Comparison of ENCODE assay signal across 13 cellular contexts in genomic region chr1:227299688-227300087, GRCh38. TPM values are rescaled to one million over a fixed set of nuclear protein-coding genes. Genes with fewer than 3 reads are reported as not detected.
A peak's percentile ranks its signal among the peaks of the same experiment; 100 is the strongest.
DNase-seq lines count a peak whose midpoint lies in the region; ATAC-seq, FAIRE-seq and TF ChIP-seq lines count a peak whose summit lies in the region.
"Had no signal": no experiment of that assay in that cellular context is flagged by ENCODE, and none has a peak within 500 bp of the region (broad histone marks: within the 10 kb centered on the region; RNA-seq: fewer than 3 reads in every experiment).

No MANE protein-coding gene starts in this region.

- no peaks in the 10 kb centered on the region for H3K9me2 ChIP-seq in SK-N-SH

- no peaks in the 10 kb centered on the region for H3K36me3 ChIP-seq in SK-N-SH (replicated peaks in 1 of 2; ENCODE audit: control insufficient read depth in 1 of 2, insufficient read depth in 2 of 2, low read length in 1 of 2)
- H3K36me3 ChIP-seq in bronchial epithelial cell (ENCODE audit: control insufficient read depth, insufficient read depth, low read length) = no peaks in the 10 kb centered on the region
- H3K36me3 ChIP-seq in left lung = no peaks in the 10 kb centered on the region

- FAIRE-seq in bronchial epithelial cell (lab: Jason Lieb, UNC) = no peak

- H3K4me1 ChIP-seq in SK-N-SH (ENCODE audit: control insufficient read depth in 1 of 2, insufficient read depth in 2 of 2, low read depth in 1 of 2, low read length in 1 of 2) (peaks cover 3 to 10% of the 10 kb centered on the region in 2 experiments; a peak in 2 of 4 replicates), left lung (peaks cover 0 to 15% of the 10 kb centered on the region in 2 donors)

- H3K4me3 ChIP-seq in SK-N-SH (ENCODE audit: low read depth in 2 of 2, low read length in 1 of 2) (no peak overlapping the region), bronchial epithelial cell (ENCODE audit: low read depth, low read length) (no peak overlapping the region), left lung (no peak overlapping the region)

- H4K20me1 ChIP-seq in SK-N-SH (ENCODE audit: insufficient read depth) = peaks cover 7% of the 10 kb centered on the region; the same call in 1 of the 2 replicates

- CTCF ChIA-PET in SK-N-SH (lab: Yijun Ruan, JAX) (interaction anchor here (1.3 to 1.8 kb wide), 3 partner anchors 8 to 12 kb away, joined by 4 to 5 read pairs (median 4); no protein-coding TSS in a partner anchor), HEK293T (lab: Yijun Ruan, JAX) (no interaction called here)

- intact Hi-C loops in left lung (cut with DNase I) = no loop called here

- TF ChIP-seq RAD21 in SK-N-SH (IDR thresholded peaks at IDR 0.05; ENCODE audit: low read length) = no peak

- H3K4me2 ChIP-seq in SK-N-SH = peak overlapping the region; percentile 72

- WGBS in SK-N-SH (ENCODE audit: low lambda C conversion rate) = 68% methylated on average over 4 of the region's 4 CpGs

- H2AFZ ChIP-seq in SK-N-SH (ENCODE audit: low read depth) = no peak overlapping the region

- POLR2A ChIA-PET in SK-N-SH (lab: Yijun Ruan, JAX) = no interaction called here
- POLR2A ChIA-PET in HEK293T (lab: Yijun Ruan, JAX) = interaction anchor here (1.0 to 1.2 kb wide), 2 partner anchors 7 to 19 kb away, joined by 3 read pairs; no protein-coding TSS in a partner anchor

- H3K79me2 ChIP-seq in SK-N-SH (ENCODE audit: insufficient read depth) = peaks cover 97% of the 10 kb centered on the region

- no peak for TF ChIP-seq CTCF in SK-N-SH (IDR thresholded peaks at IDR 0.05)
- no peak for TF ChIP-seq CTCF in bronchial epithelial cell (IDR thresholded peaks at IDR 0.05; ENCODE audit: insufficient read depth, low read length, severe bottlenecking)
- TF ChIP-seq CTCF in left lung (IDR thresholded peaks at IDR 0.05) = no peak
- no peak for TF ChIP-seq CTCF in GM20000 (IDR thresholded peaks at IDR 0.05; ENCODE audit: extremely low read depth, missing control alignments)

- TF ChIP-seq EP300 in SK-N-SH (IDR thresholded peaks at IDR 0.05; ENCODE audit: borderline replicate concordance in 1 of 2, low read depth in 1 of 2, low read length in 1 of 2) = no peak

- H3K27me3 ChIP-seq in SK-N-SH (ENCODE audit: insufficient read depth) = no peaks in the 10 kb centered on the region
- H3K27me3 ChIP-seq in bronchial epithelial cell (ENCODE audit: control insufficient read depth, insufficient read depth, low read length) = no peaks in the 10 kb centered on the region
- no peaks in the 10 kb centered on the region for H3K27me3 ChIP-seq in left lung

- no peak for ATAC-seq in SK-N-SH treated with all-trans-retinoic acid at 6 μM for 48 hours
- ATAC-seq in left lung = peak; percentile 26
- ATAC-seq in GM19395 (IDR thresholded peaks at IDR 0.05; ENCODE audit: unreplicated experiment) = no peak

- peak overlapping the region; percentile 14 to 75; a peak in 3 of 4 replicates for H3K27ac ChIP-seq in SK-N-SH (ENCODE audit: low read depth in 2 of 2, low read length in 1 of 2)
- peak overlapping the region; percentile 16 to 69 for H3K27ac ChIP-seq in left lung

- H3K9ac ChIP-seq in SK-N-SH = peak overlapping the region; percentile 41; the same call in 1 of the 2 replicates

- H3K9me3 ChIP-seq in SK-N-SH (no peaks in the 10 kb centered on the region), left lung (no peaks in the 10 kb centered on the region)

- H3F3A ChIP-seq in SK-N-SH (replicated peaks; ENCODE audit: insufficient read depth) = peaks cover 14% of the 10 kb centered on the region

- no peak for DNase-seq in SK-N-SH
- DNase-seq in bronchial epithelial cell (ENCODE audit: low read depth) = peak; percentile 98
- no peak for DNase-seq in left lung
- DNase-seq in GM20000 (ENCODE audit: low spot score) = no peak
- no peak for DNase-seq in HEK293T (ENCODE audit: extremely low spot score)
- no peak for DNase-seq in NCI-H128 (lab: John Stamatoyannopoulos, UW; ENCODE audit: unreplicated experiment)
- DNase-seq: 8988T; activated CD4-positive, alpha-beta T cell treated with anti-CD3 and anti-CD28 coated beads, Interleukin-2, amount 50 U/mL, for 48 hours; activated gamma-delta T cell treated with Interleukin-2 at 50 U/mL for 16 hours; NCI-H2081; NK-92 treated with Interleukin-12 subunit alpha and Interleukin-12 subunit beta, amount 100 ng/mL, for 24 hours had no signal

TF ChIP-seq in SK-N-SH, 30 proteins besides CTCF, POLR2A, EP300 and RAD21 (continues in another document):
- TF ChIP-seq, protein P1, sequence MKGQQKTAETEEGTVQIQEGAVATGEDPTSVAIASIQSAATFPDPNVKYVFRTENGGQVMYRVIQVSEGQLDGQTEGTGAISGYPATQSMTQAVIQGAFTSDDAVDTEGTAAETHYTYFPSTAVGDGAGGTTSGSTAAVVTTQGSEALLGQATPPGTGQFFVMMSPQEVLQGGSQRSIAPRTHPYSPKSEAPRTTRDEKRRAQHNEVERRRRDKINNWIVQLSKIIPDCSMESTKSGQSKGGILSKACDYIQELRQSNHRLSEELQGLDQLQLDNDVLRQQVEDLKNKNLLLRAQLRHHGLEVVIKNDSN (IDR thresholded peaks at IDR 0.05; ENCODE audit: borderline replicate concordance, low read depth) = no peak
- TF ChIP-seq PBX3 (IDR thresholded peaks at IDR 0.05) (no peak), SMC3 (IDR thresholded peaks at IDR 0.05; ENCODE audit: low read depth, low read length) (no peak)

TF ChIP-seq in SK-N-SH treated with all-trans-retinoic acid at 6 μM for 48 hours, 23 proteins besides CTCF, POLR2A, EP300 and RAD21 (continues in another document):
- TF ChIP-seq TSHZ2 (CRISPR knock-in tag; IDR thresholded peaks at IDR 0.05) = no peak

TF ChIP-seq in HEK293T, 16 proteins besides CTCF, POLR2A, EP300 and RAD21:
- TF ChIP-seq TARDBP (IDR thresholded peaks at IDR 0.05) = no peak
- TF ChIP-seq FOXM1 (IDR thresholded peaks at IDR 0.05; ENCODE audit: borderline replicate concordance) = no peak
- no peak for TF ChIP-seq HDGF (IDR thresholded peaks at IDR 0.05; ENCODE audit: borderline replicate concordance)
- no peak for TF ChIP-seq ARNT (IDR thresholded peaks at IDR 0.05)
- TF ChIP-seq L3MBTL2 (conservative IDR thresholded peaks at IDR 0.05) = no peak
- TF ChIP-seq ELF4 (IDR thresholded peaks at IDR 0.05) = no peak
- no peak for TF ChIP-seq FOXK2 (IDR thresholded peaks at IDR 0.05)
- no peak for TF ChIP-seq FOXA1 (IDR thresholded peaks at IDR 0.05)
- no peak for TF ChIP-seq ZNF384 (IDR thresholded peaks at IDR 0.05)

RNA-seq across cellular contexts. Expression of gene CDC42BPA, which starts 18.6 kb away (rescaled TPM):
- 6.8 and 8.8 TPM in 2 replicates for polyA plus RNA-seq in SK-N-SH (2012; rRNA removed)
- 7.9 and 8.2 TPM in 2 replicates for polyA plus RNA-seq in SK-N-SH (2012; cell fraction: cytosol; rRNA removed)
- 8.5 and 14.4 TPM in 2 replicates for polyA plus RNA-seq in SK-N-SH (2012; cell fraction: nucleus; rRNA removed)
- total RNA-seq in bronchial epithelial cell = 25.8 and 43.8 TPM in 2 replicates
- 10 to 100 TPM; 35.8 to 36.1 TPM for total RNA-seq in left lung
